Comparison of ENCODE assay signal across 8 cellular contexts in the genomic region with DNA sequence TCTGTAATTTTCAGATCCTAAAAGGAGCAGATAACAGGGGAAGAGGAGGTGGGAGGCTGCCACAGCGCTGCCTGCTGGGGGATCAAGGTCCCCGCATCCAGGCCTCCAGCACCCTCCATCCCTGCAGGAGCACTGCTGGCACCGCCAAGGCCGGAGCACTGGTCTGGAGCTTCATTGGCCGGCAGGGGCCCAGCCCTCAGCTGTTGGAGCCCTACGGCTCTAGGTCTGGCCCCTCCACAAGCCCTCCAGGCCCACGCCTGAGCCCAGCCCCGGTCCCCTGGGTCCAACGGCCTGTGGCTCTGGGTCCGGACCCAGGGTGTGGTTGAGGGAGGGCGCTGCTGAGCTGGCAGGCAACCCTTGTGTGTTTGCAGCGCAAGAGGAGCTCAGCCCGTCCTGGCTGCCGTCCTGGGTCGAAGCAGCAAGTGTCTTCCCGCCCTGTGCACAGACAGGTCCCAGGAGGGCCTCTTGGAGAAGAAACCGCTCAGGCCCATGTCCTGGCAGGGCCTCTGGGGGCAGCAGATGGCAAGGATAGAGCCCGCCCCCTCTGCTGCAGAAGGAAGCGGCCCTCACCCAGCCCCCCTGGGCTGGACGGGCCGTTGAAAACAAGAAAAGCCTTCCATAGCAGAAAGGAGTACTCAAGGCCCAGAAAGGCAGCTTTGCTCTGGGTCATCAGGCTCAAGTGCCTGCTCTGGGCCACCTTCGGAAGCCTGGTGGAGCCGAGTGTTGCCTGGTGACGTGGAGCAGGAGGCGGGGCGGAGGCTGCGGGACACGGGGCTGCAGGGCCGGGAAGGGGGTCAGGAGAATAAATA. TPM values are rescaled to one million over a fixed set of nuclear protein-coding genes. Genes with fewer than 3 reads are reported as not detected.
DNase-seq lines count a peak whose midpoint lies in the region; ATAC-seq and TF ChIP-seq lines count a peak whose summit lies in the region.

No MANE protein-coding gene starts in this region.

- H3K4me3 ChIP-seq in BLaER1 treated with 17β-estradiol and CSF1 and Interleukin-3, amounts not matched to agents 10 nM and 100 nM, result peak overlapping the region; percentile 35 to 69 (median 56)
- H3K4me3 ChIP-seq in WERI-Rb-1 (ENCODE audit: low read depth, low read length) (peak overlapping the region; percentile 39), stomach smooth muscle (ENCODE audit: low read length in 2 of 2) (peak overlapping the region; percentile 54 to 66), MG63 (no peak overlapping the region)

- no peaks in the 10 kb centered on the region for H3K27me3 ChIP-seq in BLaER1 treated with 17β-estradiol and CSF1 and Interleukin-3, amounts not matched to agents 10 nM and 100 nM
- no peaks in the 10 kb centered on the region for H3K27me3 ChIP-seq in WERI-Rb-1 (ENCODE audit: insufficient read depth, low read depth, severe bottlenecking)
- H3K27me3 ChIP-seq in stomach smooth muscle (ENCODE audit: control insufficient read depth in 1 of 2, insufficient read depth in 2 of 2, low read length in 2 of 2), result no peaks in the 10 kb centered on the region
- H3K27me3 ChIP-seq in MG63, result no peaks in the 10 kb centered on the region

- peaks cover 43 to 85% (median 65%) of the 10 kb centered on the region in 10 experiments for H3K4me1 ChIP-seq in BLaER1 treated with 17β-estradiol and CSF1 and Interleukin-3, amounts not matched to agents 10 nM and 100 nM
- H3K4me1 ChIP-seq in stomach smooth muscle (ENCODE audit: control insufficient read depth, insufficient read depth, low read length), result peaks cover 21% of the 10 kb centered on the region

- peaks cover 0 to 34% (median 7%) of the 10 kb centered on the region in 11 experiments; a peak in 14 of 22 replicates for H4K20me1 ChIP-seq in BLaER1 treated with 17β-estradiol and CSF1 and Interleukin-3, amounts not matched to agents 10 nM and 100 nM

- peak overlapping the region; percentile 6 to 81 (median 71); a peak in 20 of 22 replicates for H3K9ac ChIP-seq in BLaER1 treated with 17β-estradiol and CSF1 and Interleukin-3, amounts not matched to agents 10 nM and 100 nM
- H3K9ac ChIP-seq in stomach smooth muscle (ENCODE audit: low read length in 2 of 2), result peak overlapping the region; percentile 37 to 55

- peaks cover 0 to 6% (median 0%) of the 10 kb centered on the region in 11 experiments; a peak in 1 of 22 replicates for H3K36me3 ChIP-seq in BLaER1 treated with 17β-estradiol and CSF1 and Interleukin-3, amounts not matched to agents 10 nM and 100 nM
- H3K36me3 ChIP-seq in WERI-Rb-1 (no peaks in the 10 kb centered on the region), stomach smooth muscle (ENCODE audit: control insufficient read depth in 2 of 2, insufficient read depth in 2 of 2, low read length in 2 of 2) (no peaks in the 10 kb centered on the region), MG63 (no peaks in the 10 kb centered on the region; the same call in 1 of the 2 replicates)

- ATAC-seq in HG02943 (IDR thresholded peaks at IDR 0.05; ENCODE audit: low read depth, unreplicated experiment) (peak; percentile 64), HG03457 (IDR thresholded peaks at IDR 0.05; ENCODE audit: unreplicated experiment) (no peak)

- peak; percentile 78 for TF ChIP-seq CTCF in WERI-Rb-1 (IDR thresholded peaks at IDR 0.05; ENCODE audit: low read depth, low read length)

- DNase-seq in WERI-Rb-1 (peak; percentile 91), hepatic stellate cell (ENCODE audit: low spot score) (peak; percentile 76), MG63 (no peak), mucosa of gallbladder (ENCODE audit: low spot score) (no peak)

- H3K9me3 ChIP-seq in BLaER1 treated with 17β-estradiol and CSF1 and Interleukin-3, amounts not matched to agents 10 nM and 100 nM (replicated peaks in 1 of 11), result no peaks in the 10 kb centered on the region
- H3K9me3 ChIP-seq in WERI-Rb-1 (ENCODE audit: severe bottlenecking) (no peaks in the 10 kb centered on the region), stomach smooth muscle (ENCODE audit: control insufficient read depth in 2 of 2, low read length in 2 of 2) (no peaks in the 10 kb centered on the region), MG63 (no peaks in the 10 kb centered on the region)

- H3K27ac ChIP-seq in BLaER1 treated with 17β-estradiol and CSF1 and Interleukin-3, amounts not matched to agents 10 nM and 100 nM, result peak overlapping the region in 9 of 11 experiments; percentile 45 to 86 (median 75); a peak in 19 of 22 replicates
- peak overlapping the region; percentile 99 for H3K27ac ChIP-seq in WERI-Rb-1
- no peak overlapping the region for H3K27ac ChIP-seq in stomach smooth muscle (ENCODE audit: low read length)

- peak overlapping the region; percentile 85 to 98 (median 90) for H3K4me2 ChIP-seq in BLaER1 treated with 17β-estradiol and CSF1 and Interleukin-3, amounts not matched to agents 10 nM and 100 nM

RNA-seq across cellular contexts. Expression of a gene that starts 35.7 kb away (rescaled TPM):
- total RNA-seq in MG63 (2014; rRNA removed; shearing (Covaris generic); ENCODE audit: low replicate concordance), result 0.79 and 2.7 TPM in 2 replicates
- 12.1 TPM for total RNA-seq in mucosa of gallbladder

RNA-seq across cellular contexts. Expression of a gene that starts 52.5 kb away (rescaled TPM):
- total RNA-seq in MG63 (2014; rRNA removed; shearing (Covaris generic); ENCODE audit: low replicate concordance), result 1,106 and 1,129 TPM in 2 replicates
- 4,630 TPM for total RNA-seq in mucosa of gallbladder

RNA-seq across cellular contexts. Expression of a gene that starts 54.3 kb away (rescaled TPM):
- total RNA-seq in MG63 (2014; rRNA removed; shearing (Covaris generic); ENCODE audit: low replicate concordance), result 17.3 and 25.0 TPM in 2 replicates
- total RNA-seq in mucosa of gallbladder, result 171 TPM

Comparison
In these comparisons a context has a peak if more than half of its experiments do, and no peak if none do; other contexts are left out.
1. DNase-seq: peak in WERI-Rb-1 (single experiment) and hepatic stellate cell (single experiment); none in MG63 (single experiment) and mucosa of gallbladder (single experiment).